In the genomic region with DNA sequence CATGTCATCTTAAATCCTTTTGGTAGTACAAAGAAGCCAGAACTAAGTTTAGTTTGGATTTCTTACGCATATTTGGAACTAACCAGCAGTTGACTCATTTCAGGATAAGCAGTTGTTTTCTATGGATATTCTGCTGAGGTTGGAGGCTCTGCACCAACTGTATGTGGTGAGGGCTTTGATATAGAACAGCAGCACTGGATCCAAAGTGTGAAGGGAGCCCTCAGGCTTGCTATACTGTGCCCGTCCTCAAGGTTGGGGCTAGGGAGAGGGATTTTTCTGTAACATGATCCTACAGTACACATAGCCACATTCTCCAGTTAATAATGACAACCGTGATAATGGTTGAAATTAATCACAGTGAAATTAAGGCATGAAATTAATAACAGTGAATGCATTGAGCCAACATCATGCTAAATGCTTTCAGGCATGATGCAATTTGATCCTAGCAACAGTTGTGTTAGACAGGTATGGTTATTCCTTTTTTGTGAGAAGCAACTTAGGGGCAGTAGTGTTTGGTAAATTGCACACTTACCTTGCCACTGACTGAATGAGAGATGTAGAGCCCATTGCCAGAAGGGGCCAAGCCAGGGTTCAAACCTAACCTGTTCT, we compare ENCODE assay signal across 16 cellular contexts. TPM values are rescaled to one million over a fixed set of nuclear protein-coding genes. Genes with fewer than 3 reads are reported as not detected.
A peak's percentile ranks its signal among the peaks of the same experiment; 100 is the strongest.
DNase-seq lines count a peak whose midpoint lies in the region; ATAC-seq, FAIRE-seq and TF ChIP-seq lines count a peak whose summit lies in the region.
"Had no signal": no experiment of that assay in that cellular context is flagged by ENCODE, and none has a peak within 500 bp of the region (broad histone marks: within the 10 kb centered on the region; RNA-seq: fewer than 3 reads in every experiment).

No MANE protein-coding gene starts in this region.

- DNase-seq in NCI-H146 (lab: John Stamatoyannopoulos, UW) (peak; percentile 18), NCI-H146 treated with DMSO at 0.1 percent for 48 hours (lab: John Stamatoyannopoulos, UW; ENCODE audit: unreplicated experiment) (no peak), NCI-H1105 treated with DMSO at 0.1 percent for 48 hours (lab: John Stamatoyannopoulos, UW) (peak; percentile 59), HepG2 (ENCODE audit: low spot score) (peak; percentile 41), stomach (no peak), GDM1 (lab: John Stamatoyannopoulos, UW) (no peak), T-helper 9 cell (no peak), NCI-H2081 treated with DMSO at 0.1 percent for 48 hours (lab: John Stamatoyannopoulos, UW) (no peak)
- DNase-seq: 8988T; activated CD8-positive, alpha-beta memory T cell treated with anti-CD3 and anti-CD28 coated beads, Interleukin-2, amount 10 ng/mL, durations not matched to agents 7 days and 5 days; activated naive CD4-positive, alpha-beta T cell; effector CD8-positive, alpha-beta T cell; foreskin keratinocyte; NCI-H226; stimulated activated CD4-positive, alpha-beta T cell treated with anti-CD3 and anti-CD28 coated beads, Interleukin-4, amount 100 ng/mL, for 24 hours had no signal

- no peak for FAIRE-seq in HepG2 (lab: Jason Lieb, UNC)

- TF ChIP-seq RAD21 in HepG2 (CRISPR knock-in tag; IDR thresholded peaks at IDR 0.05), result no peak

- no TSS peak for BruUV-seq in HepG2 (replicated peaks; lab: Mats Ljungman, UMichigan)

- H3K27me3 ChIP-seq in HepG2 (ENCODE audit: control insufficient read depth in 1 of 2, insufficient read depth in 2 of 2, low read length in 2 of 2), result no peaks in the 10 kb centered on the region
- H3K27me3 ChIP-seq in stomach, result no peaks in the 10 kb centered on the region
- H3K27me3 ChIP-seq: foreskin keratinocyte had no signal

- TF ChIP-seq CTCF in HepG2 (CRISPR knock-in tag; IDR thresholded peaks at IDR 0.05) (no peak), stomach (IDR thresholded peaks at IDR 0.05) (no peak)

- H3K27ac ChIP-seq in HepG2 (ENCODE audit: extremely low read length, insufficient read depth, low read length), result peak overlapping the region; percentile 58
- peak overlapping the region; percentile 0 to 69 (median 36) for H3K27ac ChIP-seq in stomach
- H3K27ac ChIP-seq: foreskin keratinocyte, VCaP had no signal

- ATAC-seq in HepG2, result peak; percentile 75
- ATAC-seq: activated CD8-positive, alpha-beta memory T cell treated with anti-CD3 and anti-CD28 coated beads, Interleukin-2, amount 10 ng/mL, durations not matched to agents 7 days and 5 days; foreskin keratinocyte had no signal

- H3K4me3 ChIP-seq in HepG2 (replicated peaks in 1 of 3; ENCODE audit: insufficient read depth in 1 of 3, low read depth in 2 of 3, low read length in 3 of 3) (peak overlapping the region in 2 of 3 experiments; percentile 27 to 32; a peak in 2 of 6 replicates), stomach (no peak overlapping the region)

- TF ChIP-seq POLR2A in HepG2 (IDR thresholded peaks at IDR 0.05; ENCODE audit: insufficient read depth in 1 of 2, low read depth in 2 of 2, low read length in 2 of 2) (no peak), stomach (IDR thresholded peaks at IDR 0.05) (no peak)

- peaks cover 21% of the 10 kb centered on the region for H3K79me2 ChIP-seq in HepG2 (ENCODE audit: insufficient read depth, low read length)

- intact Hi-C loops in HepG2 (cut with micrococcal nuclease; ENCODE audit: unreplicated experiment) (loop anchor here (1.0 kb wide), 3 partner anchors 11 to 36 kb away; no protein-coding TSS in a partner anchor), stomach (cut with DNase I; ENCODE audit: low total_unique reads) (no loop called here)

- H3K4me1 ChIP-seq in HepG2 (ENCODE audit: insufficient read depth, low read length), result peaks cover 76% of the 10 kb centered on the region
- peaks cover 26 to 59% (median 40%) of the 10 kb centered on the region in 4 donors for H3K4me1 ChIP-seq in stomach

- 39% methylated on average over 3 of the region's 3 CpGs for WGBS in HepG2 (ENCODE audit: low lambda C conversion rate)
- WGBS in stomach, 5 donors, result 47 to 62% (median 60%) methylated on average over 3 of the region's 3 CpGs

- TF ChIP-seq EP300 in HepG2 (IDR thresholded peaks at IDR 0.05; ENCODE audit: low read depth in 2 of 2, low read length in 2 of 2), result no peak
- no peak for TF ChIP-seq EP300 in HepG2 (CRISPR knock-in tag; IDR thresholded peaks at IDR 0.05; ENCODE audit: borderline replicate concordance)
- no peak for TF ChIP-seq EP300 in stomach (IDR thresholded peaks at IDR 0.05)

- CTCF ChIA-PET in HepG2 (lab: Yijun Ruan, JAX; ENCODE audit: low intra/inter-chr PET ratio, low total read pairs), result no interaction called here

- H3K9ac ChIP-seq in HepG2 (ENCODE audit: insufficient read depth, low read depth, low read length), result peak overlapping the region; percentile 24; the same call in 1 of the 2 replicates

- H4K20me1 ChIP-seq in HepG2 (ENCODE audit: insufficient read depth, low read length), result no peaks in the 10 kb centered on the region

- no peaks in the 10 kb centered on the region for H3K36me3 ChIP-seq in HepG2 (replicated peaks in 1 of 2; ENCODE audit: control insufficient read depth in 1 of 2, insufficient read depth in 2 of 2, low read length in 2 of 2)
- H3K36me3 ChIP-seq in stomach, result no peaks in the 10 kb centered on the region

- H3K9me3 ChIP-seq in HepG2 (ENCODE audit: low read length), result no peaks in the 10 kb centered on the region
- H3K9me3 ChIP-seq in stomach, result no peaks in the 10 kb centered on the region

- in situ Hi-C loops in HepG2 (cut with HindIII; ENCODE audit: extremely low pct_ligation_motif_present, low pct_unique_long_range_greater_than_20kb), result no loop called here

- peak overlapping the region; percentile 69 for H3K4me2 ChIP-seq in HepG2 (ENCODE audit: low read depth, low read length)

- POLR2A ChIA-PET in HepG2 (lab: Yijun Ruan, JAX), result interaction anchor here (1.0 to 1.1 kb wide), 2 partner anchors 26 to 27 kb away, joined by 3 to 9 read pairs; no protein-coding TSS in a partner anchor

- H2AFZ ChIP-seq in HepG2 (ENCODE audit: low read length), result no peak overlapping the region

TF ChIP-seq in HepG2, 621 proteins besides CTCF, POLR2A, EP300 and RAD21 (continues in another document):
- TF ChIP-seq, protein P1, sequence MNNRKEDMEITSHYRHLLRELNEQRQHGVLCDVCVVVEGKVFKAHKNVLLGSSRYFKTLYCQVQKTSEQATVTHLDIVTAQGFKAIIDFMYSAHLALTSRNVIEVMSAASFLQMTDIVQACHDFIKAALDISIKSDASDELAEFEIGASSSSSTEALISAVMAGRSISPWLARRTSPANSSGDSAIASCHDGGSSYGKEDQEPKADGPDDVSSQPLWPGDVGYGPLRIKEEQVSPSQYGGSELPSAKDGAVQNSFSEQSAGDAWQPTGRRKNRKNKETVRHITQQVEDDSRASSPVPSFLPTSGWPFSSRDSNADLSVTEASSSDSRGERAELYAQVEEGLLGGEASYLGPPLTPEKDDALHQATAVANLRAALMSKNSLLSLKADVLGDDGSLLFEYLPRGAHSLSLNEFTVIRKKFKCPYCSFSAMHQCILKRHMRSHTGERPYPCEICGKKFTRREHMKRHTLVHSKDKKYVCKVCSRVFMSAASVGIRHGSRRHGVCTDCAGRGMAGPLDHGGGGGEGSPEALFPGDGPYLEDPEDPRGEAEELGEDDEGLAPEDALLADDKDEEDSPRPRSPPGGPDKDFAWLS (CRISPR knock-in tag; IDR thresholded peaks at IDR 0.05; ENCODE audit: borderline replicate concordance), result 0 out of 2 replicates have a peak, but pooled peaks have one; percentile 16
- TF ChIP-seq ZNF264 (CRISPR knock-in tag; IDR thresholded peaks at IDR 0.05) (no peak), ZNF577 (CRISPR knock-in tag; IDR thresholded peaks at IDR 0.05; ENCODE audit: borderline replicate concordance, low read depth) (no peak), SALL2 (CRISPR knock-in tag; IDR thresholded peaks at IDR 0.05) (no peak)
- TF ChIP-seq, protein P2, sequence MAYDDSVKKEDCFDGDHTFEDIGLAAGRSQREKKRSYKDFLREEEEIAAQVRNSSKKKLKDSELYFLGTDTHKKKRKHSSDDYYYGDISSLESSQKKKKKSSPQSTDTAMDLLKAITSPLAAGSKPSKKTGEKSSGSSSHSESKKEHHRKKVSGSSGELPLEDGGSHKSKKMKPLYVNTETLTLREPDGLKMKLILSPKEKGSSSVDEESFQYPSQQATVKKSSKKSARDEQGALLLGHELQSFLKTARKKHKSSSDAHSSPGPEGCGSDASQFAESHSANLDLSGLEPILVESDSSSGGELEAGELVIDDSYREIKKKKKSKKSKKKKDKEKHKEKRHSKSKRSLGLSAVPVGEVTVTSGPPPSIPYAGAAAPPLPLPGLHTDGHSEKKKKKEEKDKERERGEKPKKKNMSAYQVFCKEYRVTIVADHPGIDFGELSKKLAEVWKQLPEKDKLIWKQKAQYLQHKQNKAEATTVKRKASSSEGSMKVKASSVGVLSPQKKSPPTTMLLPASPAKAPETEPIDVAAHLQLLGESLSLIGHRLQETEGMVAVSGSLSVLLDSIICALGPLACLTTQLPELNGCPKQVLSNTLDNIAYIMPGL (CRISPR knock-in tag; IDR thresholded peaks at IDR 0.05; ENCODE audit: borderline replicate concordance in 1 of 2, low read depth in 1 of 2), result 0 out of 4 replicates have a peak, but pooled peaks of 1 of the 2 experiments have one; percentile 10

RNA-seq across cellular contexts. Expression of a gene that starts 36.7 kb away (rescaled TPM):
- total RNA-seq in HepG2 (2016; rRNA removed; fragmentation: Illumina TruSeq; extraction: Trizol) (11.9 and 18.2 TPM in 2 replicates), stomach (100 to 1,000 TPM in 1 of 5 donors, 10 to 100 TPM in 4; 26.8 to 115 (median 70.7) TPM)
- total RNA-seq in HepG2 (2016; cell fraction: cytosol; rRNA removed; fragmentation: Illumina TruSeq; extraction: Trizol; ENCODE audit: low read depth), result 19.7 and 23.1 TPM in 2 replicates
- 13.7 and 16.7 TPM in 2 replicates for total RNA-seq in HepG2 (2016; cell fraction: insoluble cytoplasmic fraction; rRNA removed; fragmentation: Illumina TruSeq; extraction: Trizol)
- total RNA-seq in HepG2 (2016; cell fraction: membrane; rRNA removed; fragmentation: Illumina TruSeq; extraction: Trizol), result 6.8 and 8.5 TPM in 2 replicates
- 81.5 and 87.1 TPM in 2 replicates for total RNA-seq in HepG2 (2016; cell fraction: nucleus; rRNA removed; fragmentation: Illumina TruSeq; extraction: Trizol)
- polyA plus RNA-seq in HepG2 (2011; rRNA removed) (9.1 and 9.6 TPM in 2 replicates), stomach (1 to 10 TPM; 4.0 to 4.5 (median 4.4) TPM)
- 2.5 and 2.7 TPM in 2 replicates for polyA plus RNA-seq in HepG2 (2011; cell fraction: cytosol; rRNA removed)
- 27.9 and 47.7 TPM in 2 replicates for polyA plus RNA-seq in HepG2 (2011; cell fraction: nucleus; rRNA removed)
- 8.8 and 10.3 TPM in 2 replicates for polyA plus RNA-seq in HepG2 (2012)
- polyA plus RNA-seq in HepG2 (2016; cell fraction: cytosol; fragmentation: Illumina TruSeq; extraction: Trizol; ENCODE audit: low read depth), result 0.63 and 0.71 TPM in 2 replicates
- 8.9 and 9.9 TPM in 2 replicates for polyA plus RNA-seq in HepG2 (2016; cell fraction: insoluble cytoplasmic fraction; fragmentation: Illumina TruSeq; extraction: Trizol; ENCODE audit: low read depth)
- 1.4 and 1.7 TPM in 2 replicates for polyA plus RNA-seq in HepG2 (2016; cell fraction: membrane; fragmentation: Illumina TruSeq; extraction: Trizol; ENCODE audit: low read depth)
- polyA plus RNA-seq in HepG2 (2016; cell fraction: nucleus; fragmentation: Illumina TruSeq; extraction: Trizol; ENCODE audit: insufficient read depth, low read depth), result 34.1 and 38.4 TPM in 2 replicates
- 7.2 and 23.4 TPM in 2 replicates for polyA minus RNA-seq in HepG2 (2011; rRNA and poly(A)+ RNA removed; ENCODE audit: low replicate concordance)
- polyA minus RNA-seq in HepG2 (2011; cell fraction: cytosol; rRNA and poly(A)+ RNA removed), result 6.4 TPM in 2 replicates
- 87.8 and 98.5 TPM in 2 replicates for polyA minus RNA-seq in HepG2 (2011; cell fraction: nucleus; rRNA and poly(A)+ RNA removed)

Comparison
In these comparisons a context has a peak if more than half of its experiments do, and no peak if none do; other contexts are left out.
1. DNase-seq: peak in NCI-H146 (single experiment), NCI-H1105 treated with DMSO at 0.1 percent for 48 hours (single experiment) and HepG2 (single experiment); none in NCI-H146 treated with DMSO at 0.1 percent for 48 hours (single experiment), stomach (single experiment), GDM1 (single experiment), T-helper 9 cell (single experiment) and NCI-H2081 treated with DMSO at 0.1 percent for 48 hours (single experiment).
2. H3K4me3 ChIP-seq: peak in HepG2 (2 of 3); none in stomach (0 of 4).